ENCODE assay signal across 20 cellular contexts in genomic region chr14:91031668-91032067, GRCh38.
"Had no signal": no experiment of that assay in that cellular context is flagged by ENCODE, and none has a peak within 500 bp of the region (broad histone marks: within the 10 kb centered on the region; RNA-seq: fewer than 3 reads in every experiment).

No MANE protein-coding gene starts in this region.

- H3K27ac ChIP-seq: hepatocyte, right atrium auricular region, spleen, testis, tibial nerve, upper lobe of right lung, vagina had no signal

- H3K79me2 ChIP-seq: hepatocyte had no signal

- H3K4me1 ChIP-seq: testis had no signal

- H3K4me2 ChIP-seq: hepatocyte had no signal

- H3K4me3 Mint-ChIP-seq: nephron progenitor cell; stimulated activated naive B cell treated with anti-CD40 and anti-IgM and Interleukin-4, amounts not matched to agents 10 μg/mL and 1 μg/mL and 100 μg/mL, for 72 hours; stimulated activated naive CD8-positive, alpha-beta T cell treated with anti-CD3 and anti-CD28 coated beads, Interleukin-15, amount 100 ng/mL, for 72 hours had no signal

- H3K27me3 Mint-ChIP-seq: naive thymus-derived CD4-positive, alpha-beta T cell; stimulated activated naive B cell treated with anti-CD40 and anti-IgM and Interleukin-4, amounts not matched to agents 10 μg/mL and 1 μg/mL and 100 μg/mL, for 72 hours; stimulated activated naive CD8-positive, alpha-beta T cell treated with anti-CD3 and anti-CD28 coated beads, Interleukin-15, amount 100 ng/mL, for 72 hours had no signal

- H3K27ac Mint-ChIP-seq: nephron progenitor cell; stimulated activated naive B cell treated with anti-CD40 and anti-IgM and Interleukin-4, amounts not matched to agents 10 μg/mL and 1 μg/mL and 100 μg/mL, for 72 hours; stimulated activated naive CD8-positive, alpha-beta T cell treated with anti-CD3 and anti-CD28 coated beads, Interleukin-15, amount 100 ng/mL, for 72 hours had no signal

- H3K36me3 ChIP-seq: right atrium auricular region, spleen, tibial nerve, upper lobe of right lung, vagina had no signal

- H3K27me3 ChIP-seq: hepatocyte, right atrium auricular region, spleen, testis, tibial nerve, upper lobe of right lung, vagina had no signal

- H3K4me3 ChIP-seq: hepatocyte, right atrium auricular region, spleen, testis, tibial nerve, upper lobe of right lung, vagina had no signal

- H2AFZ ChIP-seq: hepatocyte had no signal

- ATAC-seq: left lobe of liver; stimulated activated naive B cell treated with anti-CD40 and anti-IgM and Interleukin-4, amounts not matched to agents 10 μg/mL and 1 μg/mL and 100 μg/mL, for 72 hours; stimulated activated naive CD8-positive, alpha-beta T cell treated with anti-CD3 and anti-CD28 coated beads, Interleukin-15, amount 100 ng/mL, for 72 hours; upper lobe of right lung had no signal

- H3K9me3 ChIP-seq: right atrium auricular region, testis, tibial nerve, upper lobe of right lung, vagina had no signal

- DNase-seq: foreskin melanocyte; head of caudate nucleus; kidney glomerular epithelial cell; mammary epithelial cell; naive thymus-derived CD4-positive, alpha-beta T cell; nephron progenitor cell; posterior cingulate gyrus; spleen; stimulated activated CD4-positive, alpha-beta T cell treated with anti-CD3 and anti-CD28 coated beads, Interleukin-15, amount 100 ng/mL, for 24 hours; stimulated activated CD4-positive, alpha-beta T cell treated with anti-CD3 and anti-CD28 coated beads, Interleukin-1b, Interleukin-23, amount 100 ng/mL, for 48 hours; stimulated activated CD4-positive, alpha-beta T cell treated with anti-CD3 and anti-CD28 coated beads, Interleukin-4, amount 100 ng/mL, for 24 hours; stimulated activated naive B cell treated with anti-CD40 and anti-IgM and Interleukin-4, amounts not matched to agents 10 μg/mL and 1 μg/mL and 100 μg/mL, for 72 hours; stimulated activated naive CD8-positive, alpha-beta T cell treated with anti-CD3 and anti-CD28 coated beads, Interleukin-15, amount 100 ng/mL, for 72 hours; testis; upper lobe of right lung had no signal
